1 cellular context compared by ENCODE assay signal in the genomic region with DNA sequence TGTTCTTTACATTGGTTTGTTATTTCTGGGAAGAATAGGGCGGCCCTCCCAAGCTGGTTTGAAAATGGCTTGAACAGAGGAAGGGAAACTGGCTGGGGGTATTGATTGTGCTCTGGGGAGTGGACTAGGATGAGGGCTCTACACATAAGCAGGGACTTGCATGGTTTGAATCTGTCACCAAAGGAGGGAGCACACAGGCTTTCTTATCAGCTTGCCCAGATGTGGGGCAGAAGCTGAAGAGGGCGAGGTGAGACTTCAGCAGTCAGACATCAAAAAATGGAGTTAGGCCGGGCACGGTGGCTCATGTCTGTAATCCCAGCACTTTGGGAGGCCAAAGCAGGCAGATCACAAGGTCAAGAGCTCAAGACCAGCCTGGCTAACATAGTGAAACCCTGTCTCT.
TF ChIP-seq lines count a peak whose summit lies in the region.

No MANE protein-coding gene starts in this region.

TF ChIP-seq in GM23338, 12 proteins besides CTCF, POLR2A, EP300 and RAD21 (continued from another document):
- TF ChIP-seq, protein P1, sequence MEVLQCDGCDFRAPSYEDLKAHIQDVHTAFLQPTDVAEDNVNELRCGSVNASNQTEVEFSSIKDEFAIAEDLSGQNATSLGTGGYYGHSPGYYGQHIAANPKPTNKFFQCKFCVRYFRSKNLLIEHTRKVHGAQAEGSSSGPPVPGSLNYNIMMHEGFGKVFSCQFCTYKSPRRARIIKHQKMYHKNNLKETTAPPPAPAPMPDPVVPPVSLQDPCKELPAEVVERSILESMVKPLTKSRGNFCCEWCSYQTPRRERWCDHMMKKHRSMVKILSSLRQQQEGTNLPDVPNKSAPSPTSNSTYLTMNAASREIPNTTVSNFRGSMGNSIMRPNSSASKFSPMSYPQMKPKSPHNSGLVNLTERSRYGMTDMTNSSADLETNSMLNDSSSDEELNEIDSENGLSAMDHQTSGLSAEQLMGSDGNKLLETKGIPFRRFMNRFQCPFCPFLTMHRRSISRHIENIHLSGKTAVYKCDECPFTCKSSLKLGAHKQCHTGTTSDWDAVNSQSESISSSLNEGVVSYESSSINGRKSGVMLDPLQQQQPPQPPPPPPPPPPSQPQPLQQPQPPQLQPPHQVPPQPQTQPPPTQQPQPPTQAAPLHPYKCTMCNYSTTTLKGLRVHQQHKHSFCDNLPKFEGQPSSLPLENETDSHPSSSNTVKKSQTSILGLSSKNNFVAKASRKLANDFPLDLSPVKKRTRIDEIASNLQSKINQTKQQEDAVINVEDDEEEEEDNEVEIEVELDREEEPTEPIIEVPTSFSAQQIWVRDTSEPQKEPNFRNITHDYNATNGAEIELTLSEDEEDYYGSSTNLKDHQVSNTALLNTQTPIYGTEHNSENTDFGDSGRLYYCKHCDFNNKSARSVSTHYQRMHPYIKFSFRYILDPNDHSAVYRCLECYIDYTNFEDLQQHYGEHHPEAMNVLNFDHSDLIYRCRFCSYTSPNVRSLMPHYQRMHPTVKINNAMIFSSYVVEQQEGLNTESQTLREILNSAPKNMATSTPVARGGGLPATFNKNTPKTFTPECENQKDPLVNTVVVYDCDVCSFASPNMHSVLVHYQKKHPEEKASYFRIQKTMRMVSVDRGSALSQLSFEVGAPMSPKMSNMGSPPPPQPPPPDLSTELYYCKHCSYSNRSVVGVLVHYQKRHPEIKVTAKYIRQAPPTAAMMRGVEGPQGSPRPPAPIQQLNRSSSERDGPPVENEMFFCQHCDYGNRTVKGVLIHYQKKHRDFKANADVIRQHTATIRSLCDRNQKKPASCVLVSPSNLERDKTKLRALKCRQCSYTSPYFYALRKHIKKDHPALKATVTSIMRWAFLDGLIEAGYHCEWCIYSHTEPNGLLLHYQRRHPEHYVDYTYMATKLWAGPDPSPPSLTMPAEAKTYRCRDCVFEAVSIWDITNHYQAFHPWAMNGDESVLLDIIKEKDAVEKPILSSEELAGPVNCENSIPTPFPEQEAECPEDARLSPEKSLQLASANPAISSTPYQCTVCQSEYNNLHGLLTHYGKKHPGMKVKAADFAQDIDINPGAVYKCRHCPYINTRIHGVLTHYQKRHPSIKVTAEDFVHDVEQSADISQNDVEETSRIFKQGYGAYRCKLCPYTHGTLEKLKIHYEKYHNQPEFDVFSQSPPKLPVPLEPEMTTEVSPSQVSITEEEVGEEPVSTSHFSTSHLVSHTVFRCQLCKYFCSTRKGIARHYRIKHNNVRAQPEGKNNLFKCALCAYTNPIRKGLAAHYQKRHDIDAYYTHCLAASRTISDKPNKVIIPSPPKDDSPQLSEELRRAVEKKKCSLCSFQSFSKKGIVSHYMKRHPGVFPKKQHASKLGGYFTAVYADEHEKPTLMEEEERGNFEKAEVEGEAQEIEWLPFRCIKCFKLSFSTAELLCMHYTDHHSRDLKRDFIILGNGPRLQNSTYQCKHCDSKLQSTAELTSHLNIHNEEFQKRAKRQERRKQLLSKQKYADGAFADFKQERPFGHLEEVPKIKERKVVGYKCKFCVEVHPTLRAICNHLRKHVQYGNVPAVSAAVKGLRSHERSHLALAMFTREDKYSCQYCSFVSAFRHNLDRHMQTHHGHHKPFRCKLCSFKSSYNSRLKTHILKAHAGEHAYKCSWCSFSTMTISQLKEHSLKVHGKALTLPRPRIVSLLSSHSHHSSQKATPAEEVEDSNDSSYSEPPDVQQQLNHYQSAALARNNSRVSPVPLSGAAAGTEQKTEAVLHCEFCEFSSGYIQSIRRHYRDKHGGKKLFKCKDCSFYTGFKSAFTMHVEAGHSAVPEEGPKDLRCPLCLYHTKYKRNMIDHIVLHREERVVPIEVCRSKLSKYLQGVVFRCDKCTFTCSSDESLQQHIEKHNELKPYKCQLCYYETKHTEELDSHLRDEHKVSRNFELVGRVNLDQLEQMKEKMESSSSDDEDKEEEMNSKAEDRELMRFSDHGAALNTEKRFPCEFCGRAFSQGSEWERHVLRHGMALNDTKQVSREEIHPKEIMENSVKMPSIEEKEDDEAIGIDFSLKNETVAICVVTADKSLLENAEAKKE (CRISPR knock-in tag; IDR thresholded peaks at IDR 0.05): no peak
